In the genomic region with DNA sequence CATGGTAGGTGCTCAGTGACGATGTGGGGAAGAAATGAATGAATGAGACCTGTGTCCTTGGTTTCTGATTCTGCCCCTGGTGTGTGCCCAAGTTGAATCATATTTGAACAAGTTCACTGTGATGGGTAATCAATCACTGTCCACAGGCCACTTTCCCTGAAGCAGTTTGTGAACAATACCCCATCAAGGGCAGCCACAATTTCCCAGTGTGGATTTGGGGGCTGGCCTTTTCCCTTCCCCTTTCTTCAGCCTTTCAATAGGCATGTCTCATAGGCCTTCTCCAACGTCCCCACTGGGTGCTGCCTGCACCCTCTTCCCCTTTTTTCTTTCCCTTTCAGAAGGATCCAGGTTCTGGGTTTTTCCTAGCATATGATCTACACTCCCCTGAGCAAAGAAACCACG, we compare ENCODE assay signal across 1 cellular context.
A peak's percentile ranks its signal among the peaks of the same experiment; 100 is the strongest.
TF ChIP-seq lines count a peak whose summit lies in the region.

No MANE protein-coding gene starts in this region.

TF ChIP-seq in GM12878, 131 proteins besides CTCF, POLR2A, EP300 and RAD21 (continued from another document):
- TF ChIP-seq, protein P1, sequence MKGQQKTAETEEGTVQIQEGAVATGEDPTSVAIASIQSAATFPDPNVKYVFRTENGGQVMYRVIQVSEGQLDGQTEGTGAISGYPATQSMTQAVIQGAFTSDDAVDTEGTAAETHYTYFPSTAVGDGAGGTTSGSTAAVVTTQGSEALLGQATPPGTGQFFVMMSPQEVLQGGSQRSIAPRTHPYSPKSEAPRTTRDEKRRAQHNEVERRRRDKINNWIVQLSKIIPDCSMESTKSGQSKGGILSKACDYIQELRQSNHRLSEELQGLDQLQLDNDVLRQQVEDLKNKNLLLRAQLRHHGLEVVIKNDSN (IDR thresholded peaks at IDR 0.05; ENCODE audit: borderline replicate concordance, extremely low read length, insufficient read depth, low read depth, low read length) = no peak
- no peak for TF ChIP-seq GATAD2B (conservative IDR thresholded peaks at IDR 0.05; ENCODE audit: low read depth)
- TF ChIP-seq ZBED1 (IDR thresholded peaks at IDR 0.05; ENCODE audit: borderline replicate concordance) = no peak
- TF ChIP-seq, protein P2, sequence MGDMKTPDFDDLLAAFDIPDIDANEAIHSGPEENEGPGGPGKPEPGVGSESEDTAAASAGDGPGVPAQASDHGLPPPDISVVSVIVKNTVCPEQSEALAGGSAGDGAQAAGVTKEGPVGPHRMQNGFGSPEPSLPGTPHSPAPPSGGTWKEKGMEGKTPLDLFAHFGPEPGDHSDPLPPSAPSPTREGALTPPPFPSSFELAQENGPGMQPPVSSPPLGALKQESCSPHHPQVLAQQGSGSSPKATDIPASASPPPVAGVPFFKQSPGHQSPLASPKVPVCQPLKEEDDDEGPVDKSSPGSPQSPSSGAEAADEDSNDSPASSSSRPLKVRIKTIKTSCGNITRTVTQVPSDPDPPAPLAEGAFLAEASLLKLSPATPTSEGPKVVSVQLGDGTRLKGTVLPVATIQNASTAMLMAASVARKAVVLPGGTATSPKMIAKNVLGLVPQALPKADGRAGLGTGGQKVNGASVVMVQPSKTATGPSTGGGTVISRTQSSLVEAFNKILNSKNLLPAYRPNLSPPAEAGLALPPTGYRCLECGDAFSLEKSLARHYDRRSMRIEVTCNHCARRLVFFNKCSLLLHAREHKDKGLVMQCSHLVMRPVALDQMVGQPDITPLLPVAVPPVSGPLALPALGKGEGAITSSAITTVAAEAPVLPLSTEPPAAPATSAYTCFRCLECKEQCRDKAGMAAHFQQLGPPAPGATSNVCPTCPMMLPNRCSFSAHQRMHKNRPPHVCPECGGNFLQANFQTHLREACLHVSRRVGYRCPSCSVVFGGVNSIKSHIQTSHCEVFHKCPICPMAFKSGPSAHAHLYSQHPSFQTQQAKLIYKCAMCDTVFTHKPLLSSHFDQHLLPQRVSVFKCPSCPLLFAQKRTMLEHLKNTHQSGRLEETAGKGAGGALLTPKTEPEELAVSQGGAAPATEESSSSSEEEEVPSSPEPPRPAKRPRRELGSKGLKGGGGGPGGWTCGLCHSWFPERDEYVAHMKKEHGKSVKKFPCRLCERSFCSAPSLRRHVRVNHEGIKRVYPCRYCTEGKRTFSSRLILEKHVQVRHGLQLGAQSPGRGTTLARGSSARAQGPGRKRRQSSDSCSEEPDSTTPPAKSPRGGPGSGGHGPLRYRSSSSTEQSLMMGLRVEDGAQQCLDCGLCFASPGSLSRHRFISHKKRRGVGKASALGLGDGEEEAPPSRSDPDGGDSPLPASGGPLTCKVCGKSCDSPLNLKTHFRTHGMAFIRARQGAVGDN (IDR thresholded peaks at IDR 0.05) = no peak; the same call in 1 of the 2 replicates
- no peak for TF ChIP-seq SUPT20H (IDR thresholded peaks at IDR 0.05; ENCODE audit: borderline replicate concordance, control insufficient read depth, low read depth, low read length)
- no peak for TF ChIP-seq HDAC6 (IDR thresholded peaks at IDR 0.05; ENCODE audit: unreplicated experiment)
- TF ChIP-seq JUNB (IDR thresholded peaks at IDR 0.05) = 0 out of 2 replicates have a peak, but pooled peaks have one; percentile 5
- TF ChIP-seq SPI1 (IDR thresholded peaks at IDR 0.05; ENCODE audit: borderline replicate concordance, insufficient read depth, low read depth, low read length) = peak; percentile 62; the same call in 1 of the 2 replicates
- peak; percentile 40; the same call in 1 of the 2 replicates for TF ChIP-seq NFIC (IDR thresholded peaks at IDR 0.05; ENCODE audit: low read depth, low read length)
- no peak for TF ChIP-seq BHLHE40 (IDR thresholded peaks at IDR 0.05; ENCODE audit: borderline replicate concordance in 1 of 2, low read depth in 2 of 2, low read length in 1 of 2)
- no peak for TF ChIP-seq MYB (IDR thresholded peaks at IDR 0.05; ENCODE audit: borderline replicate concordance, low read depth, low read length)
- TF ChIP-seq, protein P3, sequence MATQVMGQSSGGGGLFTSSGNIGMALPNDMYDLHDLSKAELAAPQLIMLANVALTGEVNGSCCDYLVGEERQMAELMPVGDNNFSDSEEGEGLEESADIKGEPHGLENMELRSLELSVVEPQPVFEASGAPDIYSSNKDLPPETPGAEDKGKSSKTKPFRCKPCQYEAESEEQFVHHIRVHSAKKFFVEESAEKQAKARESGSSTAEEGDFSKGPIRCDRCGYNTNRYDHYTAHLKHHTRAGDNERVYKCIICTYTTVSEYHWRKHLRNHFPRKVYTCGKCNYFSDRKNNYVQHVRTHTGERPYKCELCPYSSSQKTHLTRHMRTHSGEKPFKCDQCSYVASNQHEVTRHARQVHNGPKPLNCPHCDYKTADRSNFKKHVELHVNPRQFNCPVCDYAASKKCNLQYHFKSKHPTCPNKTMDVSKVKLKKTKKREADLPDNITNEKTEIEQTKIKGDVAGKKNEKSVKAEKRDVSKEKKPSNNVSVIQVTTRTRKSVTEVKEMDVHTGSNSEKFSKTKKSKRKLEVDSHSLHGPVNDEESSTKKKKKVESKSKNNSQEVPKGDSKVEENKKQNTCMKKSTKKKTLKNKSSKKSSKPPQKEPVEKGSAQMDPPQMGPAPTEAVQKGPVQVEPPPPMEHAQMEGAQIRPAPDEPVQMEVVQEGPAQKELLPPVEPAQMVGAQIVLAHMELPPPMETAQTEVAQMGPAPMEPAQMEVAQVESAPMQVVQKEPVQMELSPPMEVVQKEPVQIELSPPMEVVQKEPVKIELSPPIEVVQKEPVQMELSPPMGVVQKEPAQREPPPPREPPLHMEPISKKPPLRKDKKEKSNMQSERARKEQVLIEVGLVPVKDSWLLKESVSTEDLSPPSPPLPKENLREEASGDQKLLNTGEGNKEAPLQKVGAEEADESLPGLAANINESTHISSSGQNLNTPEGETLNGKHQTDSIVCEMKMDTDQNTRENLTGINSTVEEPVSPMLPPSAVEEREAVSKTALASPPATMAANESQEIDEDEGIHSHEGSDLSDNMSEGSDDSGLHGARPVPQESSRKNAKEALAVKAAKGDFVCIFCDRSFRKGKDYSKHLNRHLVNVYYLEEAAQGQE (IDR thresholded peaks at IDR 0.05; ENCODE audit: low read depth, low read length) = no peak
TF ChIP-seq in GM12878: peak in this region for 17.
